8 cellular contexts compared by ENCODE assay signal in genomic region chr17:63696381-63696961, GRCh38. TPM values are rescaled to one million over a fixed set of nuclear protein-coding genes. Genes with fewer than 3 reads are reported as not detected.
DNase-seq lines count a peak whose midpoint lies in the region; ATAC-seq, FAIRE-seq and TF ChIP-seq lines count a peak whose summit lies in the region.

No MANE protein-coding gene starts in this region.

- H3K9ac ChIP-seq in K562 (ENCODE audit: insufficient read depth in 1 of 2, low read depth in 2 of 2, low read length in 2 of 2), result no peak overlapping the region

- BruUV-seq in Panc1 (replicated peaks; lab: Mats Ljungman, UMichigan), result no TSS peak
- BruUV-seq in K562 (replicated peaks; lab: Mats Ljungman, UMichigan), result no TSS peak

- 0 out of 2 replicates have a peak, but pooled peaks have one; percentile 14 for TF ChIP-seq POLR2A in K562 (conservative IDR thresholded peaks at IDR 0.05)

- ATAC-seq in Panc1 (peak; percentile 29), K562 (peak; percentile 79), GM19035 (IDR thresholded peaks at IDR 0.05; ENCODE audit: unreplicated experiment) (no peak), GM21723 (IDR thresholded peaks at IDR 0.05; ENCODE audit: unreplicated experiment) (no peak)

- FAIRE-seq in K562 (lab: Jason Lieb, UNC), result peak; percentile 72

- intact Hi-C loops in Panc1 (cut with micrococcal nuclease; ENCODE audit: unreplicated experiment) (no loop called here), K562 (cut with micrococcal nuclease) (loop anchor here (5.0 to 10.0 kb wide), 3 partner anchors 74 to 269 kb away; partner anchors contain the start of gene MAP3K3)

- no peaks in the 10 kb centered on the region for H3K36me3 ChIP-seq in Panc1 (ENCODE audit: control insufficient read depth, insufficient read depth, low read length)
- peaks cover 10% of the 10 kb centered on the region; the same call in 1 of the 3 replicates for H3K36me3 ChIP-seq in K562 (ENCODE audit: control insufficient read depth, insufficient read depth, low read length)

- POLR2A ChIA-PET in AG04449 (lab: Yijun Ruan, JAX) (no interaction called here), Panc1 (lab: Charles Lee) (no interaction called here), K562 (lab: Yijun Ruan, JAX) (interaction anchor here (1.0 to 2.0 kb wide), 3 partner anchors 9 to 77 kb away, joined by 3 to 7 read pairs (median 3); partner anchors contain the start of genes CCDC47 and DDX42)

- H3K4me3 ChIP-seq in AG04449 (ENCODE audit: low read depth, low read length) (no peak overlapping the region), Panc1 (ENCODE audit: low read depth in 2 of 2, low read length in 2 of 2) (no peak overlapping the region), K562 (no peak overlapping the region)

- in situ Hi-C loops in Panc1 (cut with HindIII; ENCODE audit: low pct_unique_long_range_greater_than_20kb, low sequenced_read_pairs), result no loop called here
- in situ Hi-C loops in K562 (cut with MboI), result no loop called here

- no peak for TF ChIP-seq EP300 in K562 (IDR thresholded peaks at IDR 0.05; ENCODE audit: low read length)

- peaks cover 7% of the 10 kb centered on the region for H4K20me1 ChIP-seq in K562 (replicated peaks; ENCODE audit: control insufficient read depth, insufficient read depth, low read length)

- DNase-seq in AG04449 (ENCODE audit: low read depth, low spot score), result no peak
- DNase-seq in Panc1 (ENCODE audit: low read depth, low spot score), result no peak
- peak; percentile 48 to 65 (median 56) for DNase-seq in K562 (ENCODE audit: extremely low read depth in 1 of 4, low spot score in 3 of 4)
- DNase-seq in medulla oblongata (ENCODE audit: extremely low spot score), result peak; percentile 47
- no peak for DNase-seq in inferior parietal cortex (ENCODE audit: extremely low spot score)

- no peak overlapping the region for H3K27ac ChIP-seq in Panc1 (ENCODE audit: low read length)
- no peak overlapping the region for H3K27ac ChIP-seq in K562 (ENCODE audit: extremely low read depth, low read depth, low read length)

- no peaks in the 10 kb centered on the region for H3K79me2 ChIP-seq in K562 (ENCODE audit: control insufficient read depth, insufficient read depth, low read length)

- CTCF ChIA-PET in AG04449 (lab: Yijun Ruan, JAX) (interaction anchor here (0.9 to 6.3 kb wide), 7 partner anchors 8 to 271 kb away, joined by 3 to 73 read pairs (median 3); no protein-coding TSS in a partner anchor), Panc1 (lab: Charles Lee) (no interaction called here), K562 (lab: Yijun Ruan, JAX; ENCODE audit: low intra/inter-chr PET ratio) (interaction anchor here (0.8 to 1.7 kb wide), 2 partner anchors 138 to 271 kb away, joined by 3 to 5 read pairs; no protein-coding TSS in a partner anchor)

- no peak overlapping the region for H2AFZ ChIP-seq in K562 (ENCODE audit: low read depth, low read length)

- H3K9me3 ChIP-seq in Panc1 (ENCODE audit: control insufficient read depth, insufficient read depth, low read depth, low read length) (no peaks in the 10 kb centered on the region), K562 (replicated peaks; ENCODE audit: control insufficient read depth, insufficient read depth, low read depth, low read length) (no peaks in the 10 kb centered on the region)

- H3K27me3 ChIP-seq in Panc1 (ENCODE audit: control insufficient read depth, insufficient read depth, low read length) (no peaks in the 10 kb centered on the region), K562 (ENCODE audit: control insufficient read depth in 2 of 2, insufficient read depth in 2 of 2, low read length in 2 of 2) (no peaks in the 10 kb centered on the region)

- peak; percentile 25 for TF ChIP-seq CTCF in AG04449 (IDR thresholded peaks at IDR 0.05; ENCODE audit: insufficient read depth, low read length, missing control alignments)
- peak; percentile 61 for TF ChIP-seq CTCF in GM12873 (IDR thresholded peaks at IDR 0.05; ENCODE audit: insufficient read depth, low read depth, low read length, missing control alignments)
- no peak; the same call in 1 of the 2 replicates for TF ChIP-seq CTCF in Panc1 (IDR thresholded peaks at IDR 0.05)
- peak; percentile 63 to 70 (median 67) for TF ChIP-seq CTCF in K562 (IDR thresholded peaks at IDR 0.05 in 2 of 3, conservative IDR thresholded peaks at IDR 0.05 in 1 of 3; ENCODE audit: insufficient read depth in 2 of 3, low read depth in 1 of 3, low read length in 3 of 3)

- H3K4me1 ChIP-seq in Panc1 (ENCODE audit: control insufficient read depth, insufficient read depth, low read length), result no peaks in the 10 kb centered on the region; the same call in 1 of the 2 replicates
- H3K4me1 ChIP-seq in K562 (replicated peaks in 1 of 2; ENCODE audit: control insufficient read depth in 2 of 2, insufficient read depth in 2 of 2, low read length in 2 of 2), result peaks cover 0 to 47% of the 10 kb centered on the region in 2 experiments; a peak in 2 of 5 replicates

- no peak overlapping the region for H3K4me2 ChIP-seq in K562 (ENCODE audit: insufficient read depth, low read length)

- peaks cover 3% of the 10 kb centered on the region for H3K9me1 ChIP-seq in K562 (ENCODE audit: control insufficient read depth, insufficient read depth, low read length)

- peak in 1 of 2 experiments; percentile 66; a peak in 2 of 4 replicates for TF ChIP-seq RAD21 in K562 (CRISPR knock-in tag; conservative IDR thresholded peaks at IDR 0.05 in 1 of 2, IDR thresholded peaks at IDR 0.05 in 1 of 2)

- 64% methylated on average over 8 of the region's 9 CpGs for WGBS in K562 (ENCODE audit: insufficient coverage, low coverage, missing lambda C conversion rate)

TF ChIP-seq in K562, 482 proteins besides CTCF, POLR2A, EP300 and RAD21 (continues in another document):
- TF ChIP-seq CEBPB (tag; IDR thresholded peaks at IDR 0.05), result peak; percentile 53
- peak; percentile 48 for TF ChIP-seq CEBPG (CRISPR knock-in tag; IDR thresholded peaks at IDR 0.05)
- TF ChIP-seq CEBPG (tag; conservative IDR thresholded peaks at IDR 0.05 in 1 of 2, IDR thresholded peaks at IDR 0.05 in 1 of 2), result no peak

RNA-seq across cellular contexts. Expression of gene LIMD2, which starts 3.5 kb away (rescaled TPM):
- total RNA-seq in Panc1 (2021; ENCODE audit: unreplicated experiment) (15.3 TPM), K562 (2014; rRNA removed) (7.6 and 8.7 TPM in 2 replicates), K562 (2014; rRNA removed; fragmentation: Illumina TruSeq; extraction: Trizol) (0.70 and 0.76 TPM in 2 replicates), K562 (2015; rRNA removed; fragmentation: Illumina TruSeq; extraction: Trizol) (2.1 and 2.7 TPM in 2 replicates), K562 (2021) (8.7 and 11.2 TPM in 2 replicates)
- 27.5 TPM for polyA plus RNA-seq in Panc1 (2012; ENCODE audit: insufficient read length)
- total RNA-seq in K562 (2011; cell fraction: chromatin; rRNA removed; ENCODE audit: low replicate concordance), result 3.2 and 10.4 TPM in 2 replicates
- 9.2 and 10.3 TPM in 2 replicates for total RNA-seq in K562 (2011; cell fraction: nucleolus; rRNA removed)
- total RNA-seq in K562 (2011; cell fraction: nucleoplasm; rRNA removed), result 4.0 and 4.8 TPM in 2 replicates
- polyA plus RNA-seq in K562 (2011; rRNA removed) (5.6 and 5.8 TPM in 2 replicates), K562 (2014; fragmentation: Illumina TruSeq; extraction: Trizol) (2.8 and 4.9 TPM in 2 replicates), K562 (2014; fragmentation: Nextera tagmentation; extraction: Ambion mirVana) (under 1 TPM; 0.07 to 0.18 TPM), K562 (2014; rRNA removed) (8.7 and 11.1 TPM in 2 replicates)
- 4.3 and 9.2 TPM in 2 replicates for polyA plus RNA-seq in K562 (2011; cell fraction: cytosol; rRNA removed)
- polyA plus RNA-seq in K562 (2011; cell fraction: nucleus; rRNA removed), result 13.6 and 28.0 TPM in 2 replicates
- 4.9 and 8.0 TPM in 2 replicates for polyA plus RNA-seq in K562 (2012)
- 0.88 and 0.93 TPM in 2 replicates for polyA minus RNA-seq in K562 (2011; rRNA and poly(A)+ RNA removed)
- polyA minus RNA-seq in K562 (2011; cell fraction: cytosol; rRNA and poly(A)+ RNA removed), result 5.2 and 7.3 TPM in 2 replicates
- polyA minus RNA-seq in K562 (2011; cell fraction: nucleus; rRNA and poly(A)+ RNA removed), result 5.6 and 7.0 TPM in 2 replicates

RNA-seq across cellular contexts. Expression of gene STRADA, which starts 45.1 kb away (rescaled TPM):
- total RNA-seq in Panc1 (2021; ENCODE audit: unreplicated experiment) (26.0 TPM), K562 (2014; rRNA removed) (10.6 and 12.9 TPM in 2 replicates), K562 (2014; rRNA removed; fragmentation: Illumina TruSeq; extraction: Trizol) (19.4 and 21.5 TPM in 2 replicates), K562 (2015; rRNA removed; fragmentation: Illumina TruSeq; extraction: Trizol) (18.7 and 20.5 TPM in 2 replicates), K562 (2021) (21.2 and 22.5 TPM in 2 replicates)
- polyA plus RNA-seq in Panc1 (2012; ENCODE audit: insufficient read length), result 23.7 TPM
- total RNA-seq in K562 (2011; cell fraction: chromatin; rRNA removed; ENCODE audit: low replicate concordance), result 114 and 163 TPM in 2 replicates
- total RNA-seq in K562 (2011; cell fraction: nucleolus; rRNA removed), result 45.9 and 52.5 TPM in 2 replicates
- 91.0 and 162 TPM in 2 replicates for total RNA-seq in K562 (2011; cell fraction: nucleoplasm; rRNA removed)
- polyA plus RNA-seq in K562 (2011; rRNA removed) (33.0 and 46.3 TPM in 2 replicates), K562 (2014; fragmentation: Illumina TruSeq; extraction: Trizol) (28.9 and 30.4 TPM in 2 replicates), K562 (2014; fragmentation: Nextera tagmentation; extraction: Ambion mirVana) (10 to 100 TPM in 1 of 2 experiments, 1 to 10 TPM in 1; 6.6 to 12.5 TPM), K562 (2014; rRNA removed) (19.6 and 20.2 TPM in 2 replicates)
- polyA plus RNA-seq in K562 (2011; cell fraction: cytosol; rRNA removed), result 24.1 and 25.3 TPM in 2 replicates
- polyA plus RNA-seq in K562 (2011; cell fraction: nucleus; rRNA removed), result 88.9 and 93.8 TPM in 2 replicates
- polyA plus RNA-seq in K562 (2012), result 26.8 and 31.1 TPM in 2 replicates
- polyA minus RNA-seq in K562 (2011; rRNA and poly(A)+ RNA removed), result 36.9 and 43.2 TPM in 2 replicates
- 8.1 and 13.3 TPM in 2 replicates for polyA minus RNA-seq in K562 (2011; cell fraction: cytosol; rRNA and poly(A)+ RNA removed)
- polyA minus RNA-seq in K562 (2011; cell fraction: nucleus; rRNA and poly(A)+ RNA removed), result 21.5 and 34.3 TPM in 2 replicates

Comparison
In these comparisons a context has a peak if more than half of its experiments do, and no peak if none do; other contexts are left out.
1. DNase-seq: peak in K562 (4 of 4) and medulla oblongata (single experiment); none in AG04449 (single experiment), Panc1 (single experiment) and inferior parietal cortex (single experiment).
2. ATAC-seq: peak in Panc1 (single experiment) and K562 (single experiment); none in GM19035 (single experiment) and GM21723 (single experiment).